18 cellular contexts compared by ENCODE assay signal in genomic region chr17:81031571-81032550, GRCh38. TPM values are rescaled to one million over a fixed set of nuclear protein-coding genes. Genes with fewer than 3 reads are reported as not detected.
A peak's percentile ranks its signal among the peaks of the same experiment; 100 is the strongest.
DNase-seq lines count a peak whose midpoint lies in the region; ATAC-seq, FAIRE-seq and TF ChIP-seq lines count a peak whose summit lies in the region.
"Had no signal": no experiment of that assay in that cellular context is flagged by ENCODE, and none has a peak within 500 bp of the region (broad histone marks: within the 10 kb centered on the region; RNA-seq: fewer than 3 reads in every experiment).

No MANE protein-coding gene starts in this region.

- H2AFZ ChIP-seq in HepG2 (ENCODE audit: low read length), result no peak overlapping the region

- H3K9ac ChIP-seq in HepG2 (ENCODE audit: insufficient read depth, low read depth, low read length), result no peak overlapping the region

- TF ChIP-seq CTCF in HepG2 (CRISPR knock-in tag; IDR thresholded peaks at IDR 0.05), result no peak

- 93% methylated on average over 32 of the region's 40 CpGs for WGBS in HepG2 (ENCODE audit: low lambda C conversion rate)

- H3K4me3 ChIP-seq in HepG2 (replicated peaks in 1 of 3; ENCODE audit: insufficient read depth in 1 of 3, low read depth in 2 of 3, low read length in 3 of 3), result no peak overlapping the region
- H3K4me3 ChIP-seq: breast epithelium, mucosa of descending colon had no signal

- ATAC-seq in HepG2, result no peak
- no peak for ATAC-seq in activated CD4-positive, CD25-positive, alpha-beta regulatory T cell treated with anti-CD3 and anti-CD28 coated beads, Interleukin-2, amount 50 U/mL, for 24 hours
- ATAC-seq in stimulated activated effector memory CD8-positive, alpha-beta T cell treated with anti-CD3 and anti-CD28 coated beads, Interleukin-12 subunit alpha, Interleukin-12 subunit beta, amount 100 ng/mL, for 72 hours, result no peak

- no peak overlapping the region for H3K4me3 Mint-ChIP-seq in stimulated activated effector memory CD8-positive, alpha-beta T cell treated with anti-CD3 and anti-CD28 coated beads, Interleukin-12 subunit alpha, Interleukin-12 subunit beta, amount 100 ng/mL, for 72 hours

- CTCF ChIA-PET in HepG2 (lab: Yijun Ruan, JAX; ENCODE audit: low intra/inter-chr PET ratio, low total read pairs), result no interaction called here

- TF ChIP-seq RAD21 in HepG2 (CRISPR knock-in tag; IDR thresholded peaks at IDR 0.05), result no peak

- H3K4me1 ChIP-seq in HepG2 (ENCODE audit: insufficient read depth, low read length), result peaks cover 56% of the 10 kb centered on the region

- no peak overlapping the region for H3K27ac Mint-ChIP-seq in stimulated activated effector memory CD8-positive, alpha-beta T cell treated with anti-CD3 and anti-CD28 coated beads, Interleukin-12 subunit alpha, Interleukin-12 subunit beta, amount 100 ng/mL, for 72 hours

- H3K27ac ChIP-seq in caudate nucleus (ENCODE audit: low read depth, low read length) (peak overlapping the region; percentile 58), HepG2 (ENCODE audit: extremely low read length, insufficient read depth, low read length) (no peak overlapping the region)
- H3K27ac ChIP-seq: breast epithelium had no signal

- no TSS peak for BruUV-seq in HepG2 (replicated peaks; lab: Mats Ljungman, UMichigan)

- no peak for FAIRE-seq in HepG2 (lab: Jason Lieb, UNC)
- FAIRE-seq: G401.6 had no signal

- TF ChIP-seq POLR2A in HepG2 (IDR thresholded peaks at IDR 0.05; ENCODE audit: insufficient read depth in 1 of 2, low read depth in 2 of 2, low read length in 2 of 2), result no peak

- POLR2A ChIA-PET in HepG2 (lab: Yijun Ruan, JAX), result interaction anchor here (1.2 kb wide), 1 partner anchor 12 kb away, joined by 4 read pairs; no protein-coding TSS in a partner anchor

- intact Hi-C loops in HepG2 (cut with micrococcal nuclease; ENCODE audit: unreplicated experiment), result no loop called here

- H3K79me2 ChIP-seq in HepG2 (ENCODE audit: insufficient read depth, low read length), result peaks cover 12% of the 10 kb centered on the region

- no peaks in the 10 kb centered on the region for H3K9me3 ChIP-seq in HepG2 (ENCODE audit: low read length)
- H3K9me3 ChIP-seq: breast epithelium, mucosa of descending colon had no signal

- TF ChIP-seq EP300 in HepG2 (IDR thresholded peaks at IDR 0.05; ENCODE audit: low read depth in 2 of 2, low read length in 2 of 2), result no peak
- TF ChIP-seq EP300 in HepG2 (CRISPR knock-in tag; IDR thresholded peaks at IDR 0.05; ENCODE audit: borderline replicate concordance), result no peak

- peak; percentile 62 for DNase-seq in DMS 273 (lab: John Stamatoyannopoulos, UW; ENCODE audit: unreplicated experiment)
- no peak for DNase-seq in DMS 273 treated with DMSO at 0.1 percent for 48 hours (lab: John Stamatoyannopoulos, UW)
- peak in 1 of 61 donors; percentile 33 for DNase-seq in caudate nucleus (lab: John Stamatoyannopoulos, UW)
- no peak for DNase-seq in HepG2 (ENCODE audit: low spot score)
- DNase-seq in superior temporal gyrus (ENCODE audit: extremely low spot score), result peak; percentile 31
- no peak for DNase-seq in NCI-H1092 treated with DMSO at 0.1 percent for 48 hours (lab: John Stamatoyannopoulos, UW)
- no peak for DNase-seq in stimulated activated effector memory CD8-positive, alpha-beta T cell treated with anti-CD3 and anti-CD28 coated beads, Interleukin-12 subunit alpha, Interleukin-12 subunit beta, amount 100 ng/mL, for 72 hours (ENCODE audit: low spot score in 2 of 2)
- DNase-seq: activated naive CD4-positive, alpha-beta T cell treated with anti-CD3 and anti-CD28 coated beads, Interleukin-2, amount 50 U/mL, for 16 hours; activated T-cell treated with anti-CD3 and anti-CD28 coated beads for 4 hours; CD4-positive, alpha-beta memory T cell; foreskin fibroblast; NCI-H1436 treated with DMSO at 0.1 percent for 48 hours; NCI-H526; stimulated activated CD4-positive, alpha-beta T cell treated with anti-CD3 and anti-CD28 coated beads, Interleukin-15, amount 100 ng/mL, for 24 hours had no signal

- peaks cover 6% of the 10 kb centered on the region for H3K36me3 Mint-ChIP-seq in stimulated activated effector memory CD8-positive, alpha-beta T cell treated with anti-CD3 and anti-CD28 coated beads, Interleukin-12 subunit alpha, Interleukin-12 subunit beta, amount 100 ng/mL, for 72 hours

- peaks cover 8 to 23% of the 10 kb centered on the region in 2 experiments; a peak in 4 of 5 replicates for H3K27me3 ChIP-seq in HepG2 (ENCODE audit: control insufficient read depth in 1 of 2, insufficient read depth in 2 of 2, low read length in 2 of 2)

- peaks cover 34% of the 10 kb centered on the region for H3K4me1 Mint-ChIP-seq in stimulated activated effector memory CD8-positive, alpha-beta T cell treated with anti-CD3 and anti-CD28 coated beads, Interleukin-12 subunit alpha, Interleukin-12 subunit beta, amount 100 ng/mL, for 72 hours

- H3K9me3 Mint-ChIP-seq in stimulated activated effector memory CD8-positive, alpha-beta T cell treated with anti-CD3 and anti-CD28 coated beads, Interleukin-12 subunit alpha, Interleukin-12 subunit beta, amount 100 ng/mL, for 72 hours, result peaks cover 2% of the 10 kb centered on the region
- H3K9me3 Mint-ChIP-seq: CD4-positive, alpha-beta memory T cell had no signal

- H4K20me1 ChIP-seq in HepG2 (ENCODE audit: insufficient read depth, low read length), result peaks cover 14% of the 10 kb centered on the region

- no peak overlapping the region for H3K4me2 ChIP-seq in HepG2 (ENCODE audit: low read depth, low read length)

- in situ Hi-C loops in HepG2 (cut with HindIII; ENCODE audit: extremely low pct_ligation_motif_present, low pct_unique_long_range_greater_than_20kb), result no loop called here

- H3K36me3 ChIP-seq in HepG2 (replicated peaks in 1 of 2; ENCODE audit: control insufficient read depth in 1 of 2, insufficient read depth in 2 of 2, low read length in 2 of 2), result no peaks in the 10 kb centered on the region
- H3K36me3 ChIP-seq: breast epithelium had no signal

TF ChIP-seq in HepG2, 621 proteins besides CTCF, POLR2A, EP300 and RAD21:
- no peak for TF ChIP-seq REPIN1 (CRISPR knock-in tag; IDR thresholded peaks at IDR 0.05; ENCODE audit: borderline replicate concordance, low read depth)
- peak; percentile 50; the same call in 1 of the 2 replicates for TF ChIP-seq CEBPB (IDR thresholded peaks at IDR 0.05; ENCODE audit: borderline replicate concordance, low read depth, low read length)
- no peak for TF ChIP-seq STAG1 (CRISPR knock-in tag; IDR thresholded peaks at IDR 0.05)

RNA-seq across cellular contexts. Expression of gene BAIAP2, which starts 3.1 kb away (rescaled TPM):
- 16.3 and 22.5 TPM in 2 replicates for total RNA-seq in HepG2 (2016; rRNA removed; fragmentation: Illumina TruSeq; extraction: Trizol)
- total RNA-seq in HepG2 (2016; cell fraction: cytosol; rRNA removed; fragmentation: Illumina TruSeq; extraction: Trizol; ENCODE audit: low read depth), result 8.5 and 9.9 TPM in 2 replicates
- 15.1 and 19.9 TPM in 2 replicates for total RNA-seq in HepG2 (2016; cell fraction: insoluble cytoplasmic fraction; rRNA removed; fragmentation: Illumina TruSeq; extraction: Trizol)
- 11.6 and 11.8 TPM in 2 replicates for total RNA-seq in HepG2 (2016; cell fraction: membrane; rRNA removed; fragmentation: Illumina TruSeq; extraction: Trizol)
- 15.9 and 21.1 TPM in 2 replicates for total RNA-seq in HepG2 (2016; cell fraction: nucleus; rRNA removed; fragmentation: Illumina TruSeq; extraction: Trizol)
- polyA plus RNA-seq in HepG2 (2011; rRNA removed), result 24.0 and 29.8 TPM in 2 replicates
- polyA plus RNA-seq in HepG2 (2011; cell fraction: cytosol; rRNA removed), result 14.8 and 22.5 TPM in 2 replicates
- polyA plus RNA-seq in HepG2 (2011; cell fraction: nucleus; rRNA removed), result 101 and 122 TPM in 2 replicates
- polyA plus RNA-seq in HepG2 (2012), result 34.4 and 34.9 TPM in 2 replicates
- polyA plus RNA-seq in HepG2 (2016; cell fraction: cytosol; fragmentation: Illumina TruSeq; extraction: Trizol; ENCODE audit: low read depth), result 3.9 and 4.4 TPM in 2 replicates
- polyA plus RNA-seq in HepG2 (2016; cell fraction: insoluble cytoplasmic fraction; fragmentation: Illumina TruSeq; extraction: Trizol; ENCODE audit: low read depth), result 14.7 and 22.4 TPM in 2 replicates
- polyA plus RNA-seq in HepG2 (2016; cell fraction: membrane; fragmentation: Illumina TruSeq; extraction: Trizol; ENCODE audit: low read depth), result 6.8 and 8.2 TPM in 2 replicates
- 38.9 and 40.0 TPM in 2 replicates for polyA plus RNA-seq in HepG2 (2016; cell fraction: nucleus; fragmentation: Illumina TruSeq; extraction: Trizol; ENCODE audit: insufficient read depth, low read depth)
- 6.9 and 34.6 TPM in 2 replicates for polyA minus RNA-seq in HepG2 (2011; rRNA and poly(A)+ RNA removed; ENCODE audit: low replicate concordance)
- 19.5 and 20.5 TPM in 2 replicates for polyA minus RNA-seq in HepG2 (2011; cell fraction: cytosol; rRNA and poly(A)+ RNA removed)
- polyA minus RNA-seq in HepG2 (2011; cell fraction: nucleus; rRNA and poly(A)+ RNA removed), result 51.2 and 56.7 TPM in 2 replicates

RNA-seq across cellular contexts. Expression of gene CHMP6, which starts 40.2 kb away (rescaled TPM):
- 24.2 and 24.6 TPM in 2 replicates for total RNA-seq in HepG2 (2016; rRNA removed; fragmentation: Illumina TruSeq; extraction: Trizol)
- 5.9 and 6.6 TPM in 2 replicates for total RNA-seq in HepG2 (2016; cell fraction: cytosol; rRNA removed; fragmentation: Illumina TruSeq; extraction: Trizol; ENCODE audit: low read depth)
- total RNA-seq in HepG2 (2016; cell fraction: insoluble cytoplasmic fraction; rRNA removed; fragmentation: Illumina TruSeq; extraction: Trizol), result 24.5 and 25.5 TPM in 2 replicates
- 14.7 and 15.5 TPM in 2 replicates for total RNA-seq in HepG2 (2016; cell fraction: membrane; rRNA removed; fragmentation: Illumina TruSeq; extraction: Trizol)
- total RNA-seq in HepG2 (2016; cell fraction: nucleus; rRNA removed; fragmentation: Illumina TruSeq; extraction: Trizol), result 12.8 and 13.9 TPM in 2 replicates
- 11.1 and 17.7 TPM in 2 replicates for polyA plus RNA-seq in HepG2 (2011; rRNA removed)
- 14.2 and 21.6 TPM in 2 replicates for polyA plus RNA-seq in HepG2 (2011; cell fraction: cytosol; rRNA removed)
- polyA plus RNA-seq in HepG2 (2011; cell fraction: nucleus; rRNA removed), result 31.7 and 32.3 TPM in 2 replicates
- polyA plus RNA-seq in HepG2 (2012), result 10.1 and 14.6 TPM in 2 replicates
- 8.4 and 9.7 TPM in 2 replicates for polyA plus RNA-seq in HepG2 (2016; cell fraction: cytosol; fragmentation: Illumina TruSeq; extraction: Trizol; ENCODE audit: low read depth)
- 42.4 and 45.1 TPM in 2 replicates for polyA plus RNA-seq in HepG2 (2016; cell fraction: insoluble cytoplasmic fraction; fragmentation: Illumina TruSeq; extraction: Trizol; ENCODE audit: low read depth)
- polyA plus RNA-seq in HepG2 (2016; cell fraction: membrane; fragmentation: Illumina TruSeq; extraction: Trizol; ENCODE audit: low read depth), result 14.8 and 17.6 TPM in 2 replicates
- 34.7 and 37.8 TPM in 2 replicates for polyA plus RNA-seq in HepG2 (2016; cell fraction: nucleus; fragmentation: Illumina TruSeq; extraction: Trizol; ENCODE audit: insufficient read depth, low read depth)
- 6.7 and 18.8 TPM in 2 replicates for polyA minus RNA-seq in HepG2 (2011; rRNA and poly(A)+ RNA removed; ENCODE audit: low replicate concordance)
- 8.2 and 11.1 TPM in 2 replicates for polyA minus RNA-seq in HepG2 (2011; cell fraction: cytosol; rRNA and poly(A)+ RNA removed)
- polyA minus RNA-seq in HepG2 (2011; cell fraction: nucleus; rRNA and poly(A)+ RNA removed), result 20.0 and 22.4 TPM in 2 replicates

Comparison
In these comparisons a context has a peak if more than half of its experiments do, and no peak if none do; other contexts are left out.
1. DNase-seq: peak in DMS 273 (single experiment) and superior temporal gyrus (single experiment); none in DMS 273 treated with DMSO at 0.1 percent for 48 hours (single experiment), HepG2 (single experiment), NCI-H1092 treated with DMSO at 0.1 percent for 48 hours (single experiment) and stimulated activated effector memory CD8-positive, alpha-beta T cell treated with anti-CD3 and anti-CD28 coated beads, Interleukin-12 subunit alpha, Interleukin-12 subunit beta, amount 100 ng/mL, for 72 hours (0 of 2).